ENCODE assay signal across 10 cellular contexts in the genomic region with DNA sequence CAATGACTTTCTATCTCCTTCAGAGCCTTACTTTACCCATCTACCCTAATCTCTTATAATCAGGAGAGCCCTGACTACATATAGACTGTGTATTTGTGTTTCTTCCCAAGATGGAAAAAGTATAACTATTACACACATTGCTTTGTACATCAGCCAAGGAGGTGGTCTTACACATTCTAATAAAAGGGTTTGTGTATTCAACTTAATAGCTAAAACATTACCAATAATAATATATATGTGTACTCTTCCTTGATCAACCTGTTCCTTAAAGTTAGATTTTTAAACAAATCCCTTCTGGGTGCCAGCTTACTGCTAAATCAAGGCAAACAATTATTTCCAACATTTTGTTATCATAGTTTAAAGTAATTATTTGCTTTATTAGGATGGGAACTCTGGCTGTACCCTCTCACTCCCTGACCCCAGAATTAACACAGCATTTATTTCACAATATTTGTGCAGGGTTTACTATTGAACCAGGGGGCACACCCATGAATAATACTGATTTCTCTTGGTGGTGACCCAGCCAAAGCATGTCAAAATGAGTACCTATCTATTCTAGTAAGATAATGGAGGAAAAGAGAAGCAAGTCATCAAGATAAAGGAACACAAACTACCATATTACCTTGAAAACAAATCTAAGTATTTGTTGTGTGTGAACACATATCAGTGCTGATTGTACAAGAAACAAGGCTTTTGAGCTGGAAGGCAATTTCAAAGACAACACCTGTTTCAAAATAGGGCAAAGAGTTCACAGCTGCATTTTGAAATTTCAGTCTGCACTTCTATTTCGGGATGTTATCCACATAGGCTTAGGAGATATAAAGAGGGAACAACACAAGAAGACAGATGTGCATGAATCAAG. TPM values are rescaled to one million over a fixed set of nuclear protein-coding genes. Genes with fewer than 3 reads are reported as not detected.
DNase-seq lines count a peak whose midpoint lies in the region; ATAC-seq and TF ChIP-seq lines count a peak whose summit lies in the region.
"Had no signal": no experiment of that assay in that cellular context is flagged by ENCODE, and none has a peak within 500 bp of the region (broad histone marks: within the 10 kb centered on the region; RNA-seq: fewer than 3 reads in every experiment).

No MANE protein-coding gene starts in this region.

- ATAC-seq in CD4-positive, alpha-beta T cell (ENCODE audit: poor library complexity): no peak

- no peaks in the 10 kb centered on the region for H3K4me1 ChIP-seq in prostate gland (replicated peaks)

- no peaks in the 10 kb centered on the region for H3K9me3 ChIP-seq in CD4-positive, alpha-beta T cell (ENCODE audit: control insufficient read depth, low read length)
- H3K9me3 ChIP-seq in prostate gland: no peaks in the 10 kb centered on the region
- H3K9me3 ChIP-seq: HAP-1 had no signal

- peaks cover 29% of the 10 kb centered on the region for H3K36me3 Mint-ChIP-seq in CD4-positive, alpha-beta T cell (ENCODE audit: low read depth)
- H3K36me3 Mint-ChIP-seq in HFFc6 (ENCODE audit: low read depth) (peaks cover 18% of the 10 kb centered on the region), immature natural killer cell (peaks cover 10 to 13% (median 13%) of the 10 kb centered on the region in 3 donors)

- TF ChIP-seq POLR2A in prostate gland (IDR thresholded peaks at IDR 0.05): no peak

- no peak overlapping the region for H3K4me3 ChIP-seq in prostate gland
- H3K4me3 ChIP-seq: GM23248, HAP-1, SK-N-MC had no signal

- no peak for TF ChIP-seq CTCF in CD4-positive, alpha-beta T cell (IDR thresholded peaks at IDR 0.05)
- no peak for TF ChIP-seq CTCF in HFFc6 (IDR thresholded peaks at IDR 0.05)
- TF ChIP-seq CTCF in prostate gland (IDR thresholded peaks at IDR 0.05): no peak

- CTCF ChIA-PET in CD4-positive, alpha-beta T cell (lab: Charles Lee): interaction anchor here (0.8 to 4.1 kb wide), 17 partner anchors 8 to 356 kb away, joined by 3 to 62 read pairs (median 4); a partner anchor contains a TSS

- POLR2A ChIA-PET in CD4-positive, alpha-beta T cell (lab: Charles Lee): interaction anchor here (0.9 to 3.1 kb wide), 7 partner anchors 13 to 118 kb away, joined by 3 to 12 read pairs (median 3); a partner anchor contains a TSS

- no peaks in the 10 kb centered on the region for H3K27me3 ChIP-seq in CD4-positive, alpha-beta T cell (ENCODE audit: control insufficient read depth, insufficient read depth, low read length)
- H3K27me3 ChIP-seq in prostate gland (replicated peaks; ENCODE audit: insufficient read depth): no peaks in the 10 kb centered on the region

- peak overlapping the region; percentile 47 for H3K27ac Mint-ChIP-seq in CD4-positive, alpha-beta T cell
- H3K27ac Mint-ChIP-seq in HFFc6 (peak overlapping the region; percentile 66; the same call in 1 of the 2 replicates), immature natural killer cell (peak overlapping the region in 1 of 6 donors; percentile 40)

- no peak overlapping the region for H3K4me3 Mint-ChIP-seq in CD4-positive, alpha-beta T cell
- H3K4me3 Mint-ChIP-seq in HFFc6 (no peak overlapping the region), immature natural killer cell (no peak overlapping the region)

- H3K9me3 Mint-ChIP-seq in CD4-positive, alpha-beta T cell: no peaks in the 10 kb centered on the region
- H3K9me3 Mint-ChIP-seq in HFFc6 (no peaks in the 10 kb centered on the region), immature natural killer cell (no peaks in the 10 kb centered on the region)

- no peak for DNase-seq in CD4-positive, alpha-beta T cell
- DNase-seq in HFFc6 (no peak), prostate gland (ENCODE audit: low spot score) (no peak), NCI-H1694 (lab: John Stamatoyannopoulos, UW) (no peak), HuH-7 (ENCODE audit: low spot score) (no peak), immature natural killer cell (no peak)

- H3K36me3 ChIP-seq in prostate gland: no peaks in the 10 kb centered on the region

- peaks cover 33% of the 10 kb centered on the region for H3K4me1 Mint-ChIP-seq in CD4-positive, alpha-beta T cell (ENCODE audit: low read depth)
- H3K4me1 Mint-ChIP-seq in HFFc6 (ENCODE audit: low read depth) (peaks cover 46% of the 10 kb centered on the region), immature natural killer cell (peaks cover 5 to 15% of the 10 kb centered on the region in 2 donors)

- intact Hi-C loops in CD4-positive, alpha-beta T cell (cut with DNase I, micrococcal nuclease): loop anchor here (1.0 to 5.0 kb wide), 10 partner anchors 37 to 182 kb away; a partner anchor contains a TSS
- intact Hi-C loops in prostate gland (cut with DNase I): no loop called here

- H3K27me3 Mint-ChIP-seq in CD4-positive, alpha-beta T cell: no peaks in the 10 kb centered on the region
- no peaks in the 10 kb centered on the region; the same call in 1 of the 2 replicates for H3K27me3 Mint-ChIP-seq in HFFc6 (ENCODE audit: insufficient read depth)
- peaks cover 0 to 1% (median 0%) of the 10 kb centered on the region in 3 donors for H3K27me3 Mint-ChIP-seq in immature natural killer cell (ENCODE audit: low read depth in 3 of 3)

- no peak overlapping the region for H3K27ac ChIP-seq in CD4-positive, alpha-beta T cell (ENCODE audit: low read depth, low read length)
- peak overlapping the region; percentile 34 for H3K27ac ChIP-seq in cingulate gyrus (ENCODE audit: low read depth, low read length)
- H3K27ac ChIP-seq in prostate gland: peak overlapping the region; percentile 10 to 76
- H3K27ac ChIP-seq: SK-N-MC had no signal

- 54% methylated on average over 1 of the region's 1 CpG for WGBS in prostate gland

RNA-seq across cellular contexts. Expression of a gene that starts 30.1 kb away (rescaled TPM):
- under 1 TPM in 1 of 2 experiments, not detected in 1; 0.11 TPM for total RNA-seq in CD4-positive, alpha-beta T cell
- total RNA-seq in HFFc6 (2021; fragmentation: NEBNext Ultra II Directional; extraction: Animal tissue kit (Norgen Biotek cat#: 25700)): 1 to 10 TPM; 1.1 to 2.4 (median 1.4) TPM
- total RNA-seq in prostate gland: 1,000 to 10,000 TPM in 1 of 2 donors, 100 to 1,000 TPM in 1; 505 to 1,326 TPM
- not detected for polyA plus RNA-seq in immature natural killer cell

RNA-seq across cellular contexts. Expression of a gene that starts 39.5 kb away (rescaled TPM):
- 10 to 100 TPM; 80.6 to 84.7 TPM for total RNA-seq in CD4-positive, alpha-beta T cell
- 100 to 1,000 TPM; 187 to 259 (median 222) TPM for total RNA-seq in HFFc6 (2021; fragmentation: NEBNext Ultra II Directional; extraction: Animal tissue kit (Norgen Biotek cat#: 25700))
- 100 to 1,000 TPM; 102 to 111 TPM for total RNA-seq in prostate gland
- polyA plus RNA-seq in immature natural killer cell: 10 to 100 TPM in 2 of 3 donors, 1 to 10 TPM in 1; 7.8 to 20.3 (median 18.9) TPM

Comparison
In these comparisons a context has a peak if more than half of its experiments do, and no peak if none do; other contexts are left out.
1. RNA of a gene that starts 30.1 kb away (total RNA-seq): 505 to 1,326 TPM in prostate gland; 1.1 to 2.4 TPM in HFFc6 and 0.11 TPM in CD4-positive, alpha-beta T cell; every median in the first group is over 100 times any median in the second.